Comparison of ENCODE assay signal across 8 cellular contexts in genomic region chr5:70925211-70925562, GRCh38. TPM values are rescaled to one million over a fixed set of nuclear protein-coding genes. Genes with fewer than 3 reads are reported as not detected.
DNase-seq lines count a peak whose midpoint lies in the region; ATAC-seq and TF ChIP-seq lines count a peak whose summit lies in the region.
"Not testable (repeated sequence)": the region's sequence is repeated elsewhere in the genome, so short reads cannot be mapped to it uniquely, and the experiment has no call there.

No MANE protein-coding gene starts in this region.

- intact Hi-C loops in HCT116 (cut with micrococcal nuclease); Right ventricle myocardium superior (cut with DNase I); naive thymus-derived CD4-positive, alpha-beta T cell (cut with micrococcal nuclease); aorta (cut with DNase I): not testable (repeated sequence)

- not testable (repeated sequence) for H3K27ac Mint-ChIP-seq in activated CD8-positive, alpha-beta memory T cell treated with anti-CD3 and anti-CD28 coated beads, Interleukin-2, amount 10 ng/mL, durations not matched to agents 7 days and 5 days; naive thymus-derived CD4-positive, alpha-beta T cell

- TF ChIP-seq CTCF in HCT116 (IDR thresholded peaks at IDR 0.05 in 2 of 3, conservative IDR thresholded peaks at IDR 0.05 in 1 of 3; ENCODE audit: borderline replicate concordance in 1 of 3, insufficient read depth in 1 of 3, low read depth in 2 of 3, low read length in 2 of 3), result not testable (repeated sequence)

- H3K4me3 Mint-ChIP-seq in activated CD8-positive, alpha-beta memory T cell treated with anti-CD3 and anti-CD28 coated beads, Interleukin-2, amount 10 ng/mL, durations not matched to agents 7 days and 5 days; naive thymus-derived CD4-positive, alpha-beta T cell: not testable (repeated sequence)

- H3K9ac ChIP-seq in HCT116 (ENCODE audit: low read length), result not testable (repeated sequence)

- not testable (repeated sequence) for BruUV-seq in HCT116 (replicated peaks; lab: Mats Ljungman, UMichigan)

- not testable (repeated sequence) for H3K36me3 Mint-ChIP-seq in activated CD8-positive, alpha-beta memory T cell treated with anti-CD3 and anti-CD28 coated beads, Interleukin-2, amount 10 ng/mL, durations not matched to agents 7 days and 5 days; naive thymus-derived CD4-positive, alpha-beta T cell

- H2AFZ ChIP-seq in HCT116 (ENCODE audit: low read depth, low read length, poor library complexity, severe bottlenecking), result not testable (repeated sequence)

- not testable (repeated sequence) for DNase-seq in HCT116 (ENCODE audit: low read depth, low spot score); activated CD8-positive, alpha-beta memory T cell treated with anti-CD3 and anti-CD28 coated beads, Interleukin-2, amount 10 ng/mL, durations not matched to agents 7 days and 5 days; Right ventricle myocardium superior; naive thymus-derived CD4-positive, alpha-beta T cell; aorta

- ATAC-seq in GM19035 (IDR thresholded peaks at IDR 0.05; ENCODE audit: unreplicated experiment) (peak; percentile 30), HCT116 (peak; percentile 62), HG03064 (IDR thresholded peaks at IDR 0.05; ENCODE audit: low read depth, unreplicated experiment) (peak; percentile 50), HG03571 (IDR thresholded peaks at IDR 0.05; ENCODE audit: unreplicated experiment) (peak; percentile 23), Right ventricle myocardium superior (ENCODE audit: poor library complexity) (peak; percentile 47), aorta (ENCODE audit: low FRiP score) (peak; percentile 65)
- peak; percentile 53 for ATAC-seq in activated CD8-positive, alpha-beta memory T cell treated with anti-CD3 and anti-CD28 coated beads, Interleukin-2, amount 10 ng/mL, durations not matched to agents 7 days and 5 days
- ATAC-seq in naive thymus-derived CD4-positive, alpha-beta T cell, result peak; percentile 54

- no CpG with 5 or more reads among the region's 16 CpGs for WGBS in aorta, 2 donors

- H3K27ac ChIP-seq in HCT116 (ENCODE audit: low read depth, low read length); naive thymus-derived CD4-positive, alpha-beta T cell (ENCODE audit: low read depth, low read length); aorta (ENCODE audit: low read depth in 1 of 2, low read length in 2 of 2): not testable (repeated sequence)

- H3K9me2 ChIP-seq in HCT116 (ENCODE audit: insufficient read depth), result not testable (repeated sequence)

- POLR2A ChIA-PET in HCT116 (lab: Charles Lee); naive thymus-derived CD4-positive, alpha-beta T cell (lab: Charles Lee): not testable (repeated sequence)

- H3K4me2 ChIP-seq in HCT116 (ENCODE audit: low read length), result not testable (repeated sequence)

- H3K79me2 ChIP-seq in HCT116 (ENCODE audit: insufficient read depth, low read length), result not testable (repeated sequence)

- H3K4me1 ChIP-seq in HCT116 (ENCODE audit: control insufficient read depth in 1 of 2, insufficient read depth in 2 of 2, low read length in 2 of 2); naive thymus-derived CD4-positive, alpha-beta T cell (ENCODE audit: control insufficient read depth in 2 of 2, insufficient read depth in 2 of 2, low read length in 2 of 2); aorta (ENCODE audit: control insufficient read depth in 1 of 2, insufficient read depth in 2 of 2, low read length in 2 of 2): not testable (repeated sequence)

- not testable (repeated sequence) for H3K36me3 ChIP-seq in HCT116 (ENCODE audit: control insufficient read depth in 1 of 2, insufficient read depth in 2 of 2, low read length in 2 of 2); naive thymus-derived CD4-positive, alpha-beta T cell (ENCODE audit: control insufficient read depth in 2 of 3, insufficient read depth in 3 of 3, low read length in 3 of 3); aorta (ENCODE audit: control insufficient read depth in 1 of 2, insufficient read depth in 2 of 2, low read length in 1 of 2)

- H3K27me3 Mint-ChIP-seq in activated CD8-positive, alpha-beta memory T cell treated with anti-CD3 and anti-CD28 coated beads, Interleukin-2, amount 10 ng/mL, durations not matched to agents 7 days and 5 days; naive thymus-derived CD4-positive, alpha-beta T cell: not testable (repeated sequence)

- not testable (repeated sequence) for H3K4me1 Mint-ChIP-seq in activated CD8-positive, alpha-beta memory T cell treated with anti-CD3 and anti-CD28 coated beads, Interleukin-2, amount 10 ng/mL, durations not matched to agents 7 days and 5 days; naive thymus-derived CD4-positive, alpha-beta T cell

- TF ChIP-seq RAD21 in HCT116 (IDR thresholded peaks at IDR 0.05; ENCODE audit: low read depth), result not testable (repeated sequence)

- not testable (repeated sequence) for H3K9me3 ChIP-seq in HCT116 (ENCODE audit: control insufficient read depth in 1 of 2, insufficient read depth in 1 of 2, low read depth in 1 of 2, low read length in 2 of 2); naive thymus-derived CD4-positive, alpha-beta T cell (ENCODE audit: control insufficient read depth in 2 of 3, low read length in 3 of 3); aorta (ENCODE audit: control insufficient read depth, low read length)

- H3K27me3 ChIP-seq in HCT116 (ENCODE audit: insufficient read depth, low read length); naive thymus-derived CD4-positive, alpha-beta T cell (ENCODE audit: control insufficient read depth in 2 of 2, insufficient read depth in 2 of 2, low read length in 2 of 2); aorta (ENCODE audit: control insufficient read depth in 1 of 2, insufficient read depth in 2 of 2, low read length in 1 of 2): not testable (repeated sequence)

- RAD21 ChIA-PET in HCT116 (lab: Charles Lee; ENCODE audit: low non-redundant PET in 1 of 2, low total read pairs in 2 of 2, uncharacterized antibody in 2 of 2, unreplicated experiment in 2 of 2), result not testable (repeated sequence)

- H4K20me1 ChIP-seq in HCT116 (ENCODE audit: insufficient read depth), result not testable (repeated sequence)

- not testable (repeated sequence) for H3K9me3 Mint-ChIP-seq in activated CD8-positive, alpha-beta memory T cell treated with anti-CD3 and anti-CD28 coated beads, Interleukin-2, amount 10 ng/mL, durations not matched to agents 7 days and 5 days (ENCODE audit: low read depth); naive thymus-derived CD4-positive, alpha-beta T cell

- not testable (repeated sequence) for TF ChIP-seq POLR2A in HCT116 (IDR thresholded peaks at IDR 0.05; ENCODE audit: borderline replicate concordance, extremely low read depth, insufficient read depth, insufficient read length)

- CTCF ChIA-PET in HCT116 (lab: Charles Lee); activated CD8-positive, alpha-beta memory T cell treated with anti-CD3 and anti-CD28 coated beads, Interleukin-2, amount 10 ng/mL, durations not matched to agents 7 days and 5 days (lab: Charles Lee); naive thymus-derived CD4-positive, alpha-beta T cell (lab: Charles Lee): not testable (repeated sequence)

- H3K4me3 ChIP-seq in HCT116 (replicated peaks in 1 of 2; ENCODE audit: low read depth in 1 of 2, low read length in 2 of 2); naive thymus-derived CD4-positive, alpha-beta T cell (ENCODE audit: low read length); aorta (ENCODE audit: low read length in 2 of 2): not testable (repeated sequence)

RNA-seq across cellular contexts. Expression of gene SMN1, which starts 0.3 kb away (rescaled TPM):
- total RNA-seq in HCT116 (2021; ENCODE audit: unreplicated experiment) (73.1 TPM), Right ventricle myocardium superior (15.1 TPM), aorta (10 to 100 TPM; 23.1 to 33.4 TPM)
- polyA plus RNA-seq in HCT116 (2012), result 35.4 and 45.9 TPM in 2 replicates
- 10 to 100 TPM; 37.2 to 47.8 TPM for total RNA-seq in activated CD8-positive, alpha-beta memory T cell treated with anti-CD3 and anti-CD28 coated beads, Interleukin-2, amount 10 ng/mL, durations not matched to agents 7 days and 5 days
- total RNA-seq in naive thymus-derived CD4-positive, alpha-beta T cell, result 10 to 100 TPM; 43.9 to 87.8 (median 51.4) TPM
- polyA plus RNA-seq in naive thymus-derived CD4-positive, alpha-beta T cell, result 10 to 100 TPM; 24.7 to 25.3 TPM
- 10 to 100 TPM; 18.8 to 27.7 TPM for polyA plus RNA-seq in aorta

RNA-seq across cellular contexts. Expression of gene SERF1A, which starts 24.7 kb away (rescaled TPM):
- total RNA-seq in HCT116 (2021; ENCODE audit: unreplicated experiment), result 3.7 TPM
- not detected in 2 replicates for polyA plus RNA-seq in HCT116 (2012)
- 1 to 10 TPM; 6.2 to 6.7 TPM for total RNA-seq in activated CD8-positive, alpha-beta memory T cell treated with anti-CD3 and anti-CD28 coated beads, Interleukin-2, amount 10 ng/mL, durations not matched to agents 7 days and 5 days
- 7.0 TPM for total RNA-seq in Right ventricle myocardium superior
- total RNA-seq in naive thymus-derived CD4-positive, alpha-beta T cell, result 10 to 100 TPM in 4 of 5 experiments, 1 to 10 TPM in 1; 6.0 to 23.1 (median 14.2) TPM
- 1 to 10 TPM; 1.6 to 5.9 TPM for polyA plus RNA-seq in naive thymus-derived CD4-positive, alpha-beta T cell
- 1 to 10 TPM; 5.0 to 5.9 TPM for total RNA-seq in aorta
- 1 to 10 TPM; 3.0 to 4.3 TPM for polyA plus RNA-seq in aorta
